1 cellular context compared by ENCODE assay signal in the genomic region with DNA sequence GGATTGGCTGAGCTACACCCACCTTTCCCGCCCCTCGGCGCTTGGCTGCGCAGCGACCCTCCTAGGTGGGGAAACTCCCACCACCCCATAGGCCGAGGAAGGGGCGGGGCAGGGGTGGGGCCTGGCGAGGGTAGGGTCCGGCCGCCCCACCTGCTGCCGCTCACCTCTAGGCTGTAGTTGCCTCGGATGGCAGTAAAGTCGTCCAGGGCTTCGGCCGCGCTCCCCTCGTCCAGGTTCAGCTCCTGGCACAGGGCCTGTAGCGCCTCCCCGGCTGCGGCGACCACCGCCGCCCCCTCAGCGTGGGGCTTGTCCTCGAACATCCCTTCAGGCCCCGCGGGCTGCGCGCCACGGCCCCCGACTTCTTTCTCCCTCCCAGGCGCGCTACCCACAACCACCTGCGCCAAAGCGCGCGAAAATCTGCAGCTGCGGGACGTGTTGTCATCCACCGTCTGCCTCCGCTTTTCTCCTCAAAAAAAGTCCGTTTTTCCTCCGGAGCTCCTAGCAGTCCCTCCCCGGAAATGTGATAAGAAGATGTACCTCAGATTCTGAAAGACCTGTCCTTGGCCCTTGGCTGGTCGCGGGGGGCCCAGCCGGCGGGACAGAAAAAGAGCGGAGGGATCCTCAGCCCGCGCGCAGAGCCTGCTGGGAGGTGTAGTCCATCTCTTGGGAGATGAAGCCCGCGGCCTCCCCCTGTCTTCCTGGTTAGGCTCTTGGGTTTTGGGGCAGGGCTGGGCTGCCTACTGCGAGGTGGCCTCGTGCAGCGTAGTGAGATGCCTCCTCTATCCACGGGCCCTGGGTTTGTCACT.
TF ChIP-seq lines count a peak whose summit lies in the region.

A gene with protein sequence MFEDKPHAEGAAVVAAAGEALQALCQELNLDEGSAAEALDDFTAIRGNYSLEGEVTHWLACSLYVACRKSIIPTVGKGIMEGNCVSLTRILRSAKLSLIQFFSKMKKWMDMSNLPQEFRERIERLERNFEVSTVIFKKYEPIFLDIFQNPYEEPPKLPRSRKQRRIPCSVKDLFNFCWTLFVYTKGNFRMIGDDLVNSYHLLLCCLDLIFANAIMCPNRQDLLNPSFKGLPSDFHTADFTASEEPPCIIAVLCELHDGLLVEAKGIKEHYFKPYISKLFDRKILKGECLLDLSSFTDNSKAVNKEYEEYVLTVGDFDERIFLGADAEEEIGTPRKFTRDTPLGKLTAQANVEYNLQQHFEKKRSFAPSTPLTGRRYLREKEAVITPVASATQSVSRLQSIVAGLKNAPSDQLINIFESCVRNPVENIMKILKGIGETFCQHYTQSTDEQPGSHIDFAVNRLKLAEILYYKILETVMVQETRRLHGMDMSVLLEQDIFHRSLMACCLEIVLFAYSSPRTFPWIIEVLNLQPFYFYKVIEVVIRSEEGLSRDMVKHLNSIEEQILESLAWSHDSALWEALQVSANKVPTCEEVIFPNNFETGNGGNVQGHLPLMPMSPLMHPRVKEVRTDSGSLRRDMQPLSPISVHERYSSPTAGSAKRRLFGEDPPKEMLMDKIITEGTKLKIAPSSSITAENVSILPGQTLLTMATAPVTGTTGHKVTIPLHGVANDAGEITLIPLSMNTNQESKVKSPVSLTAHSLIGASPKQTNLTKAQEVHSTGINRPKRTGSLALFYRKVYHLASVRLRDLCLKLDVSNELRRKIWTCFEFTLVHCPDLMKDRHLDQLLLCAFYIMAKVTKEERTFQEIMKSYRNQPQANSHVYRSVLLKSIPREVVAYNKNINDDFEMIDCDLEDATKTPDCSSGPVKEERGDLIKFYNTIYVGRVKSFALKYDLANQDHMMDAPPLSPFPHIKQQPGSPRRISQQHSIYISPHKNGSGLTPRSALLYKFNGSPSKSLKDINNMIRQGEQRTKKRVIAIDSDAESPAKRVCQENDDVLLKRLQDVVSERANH (minus strand): TSS at position 389 of the 806 bp plus-strand sequence. CDS start 69 bp downstream, at position 320.

TF ChIP-seq in H1, 55 proteins besides CTCF, POLR2A, EP300 and RAD21:
- TF ChIP-seq, protein P1, sequence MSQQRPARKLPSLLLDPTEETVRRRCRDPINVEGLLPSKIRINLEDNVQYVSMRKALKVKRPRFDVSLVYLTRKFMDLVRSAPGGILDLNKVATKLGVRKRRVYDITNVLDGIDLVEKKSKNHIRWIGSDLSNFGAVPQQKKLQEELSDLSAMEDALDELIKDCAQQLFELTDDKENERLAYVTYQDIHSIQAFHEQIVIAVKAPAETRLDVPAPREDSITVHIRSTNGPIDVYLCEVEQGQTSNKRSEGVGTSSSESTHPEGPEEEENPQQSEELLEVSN (IDR thresholded peaks at IDR 0.05), result peak; percentile 95
- TF ChIP-seq CREB1 (IDR thresholded peaks at IDR 0.05) (peak; percentile 80), KDM1A (IDR thresholded peaks at IDR 0.05; ENCODE audit: borderline replicate concordance, low read length) (no peak), TBP (IDR thresholded peaks at IDR 0.05; ENCODE audit: low read depth, low read length) (peak; percentile 88), TAF1 (IDR thresholded peaks at IDR 0.05; ENCODE audit: low read depth, low read length) (peak; percentile 96), SP4 (IDR thresholded peaks at IDR 0.05; ENCODE audit: low read length) (no peak), TAF7 (optimal IDR thresholded peaks at IDR 0.05; ENCODE audit: borderline replicate concordance, low read depth, low read length) (peak; percentile 83), TCF12 (IDR thresholded peaks at IDR 0.05; ENCODE audit: low read depth, low read length) (0 out of 2 replicates have a peak, but pooled peaks have one; percentile 25), SIX5 (IDR thresholded peaks at IDR 0.05; ENCODE audit: low read depth, low read length) (peak; percentile 70), SP1 (IDR thresholded peaks at IDR 0.05; ENCODE audit: low read depth, low read length) (peak; percentile 34; the same call in 1 of the 2 replicates), ZNF274 (IDR thresholded peaks at IDR 0.05; ENCODE audit: borderline replicate concordance, extremely low read depth, low read length) (no peak), KDM4A (IDR thresholded peaks at IDR 0.05; ENCODE audit: low read depth, low read length, severe bottlenecking) (peak; percentile 70), SIN3A (conservative IDR thresholded peaks at IDR 0.05 in 1 of 2, IDR thresholded peaks at IDR 0.05 in 1 of 2; ENCODE audit: low read depth in 1 of 2, low read length in 2 of 2) (peak in 1 of 2 experiments; percentile 89; a peak in 2 of 4 replicates), CHD2 (IDR thresholded peaks at IDR 0.05; ENCODE audit: low read length) (peak; percentile 94), RFX5 (IDR thresholded peaks at IDR 0.05; ENCODE audit: borderline replicate concordance, low read depth, low read length) (no peak), TEAD4 (IDR thresholded peaks at IDR 0.05; ENCODE audit: low read depth, low read length) (0 out of 2 replicates have a peak, but pooled peaks have one; percentile 4), BCL11A (IDR thresholded peaks at IDR 0.05; ENCODE audit: low read depth in 2 of 2, low read length in 2 of 2) (no peak), HDAC6 (IDR thresholded peaks at IDR 0.05; ENCODE audit: low read depth, low read length) (no peak), MAFK (IDR thresholded peaks at IDR 0.05; ENCODE audit: low read depth, low read length) (no peak), PHF8 (conservative IDR thresholded peaks at IDR 0.05; ENCODE audit: low read depth, low read length) (peak; percentile 99), HDAC2 (IDR thresholded peaks at IDR 0.05; ENCODE audit: borderline replicate concordance in 1 of 2, low read depth in 2 of 2, low read length in 2 of 2) (peak in 1 of 2 experiments; percentile 38; a peak in 1 of 4 replicates), POLR2AphosphoS5 (IDR thresholded peaks at IDR 0.05; ENCODE audit: low read depth, low read length) (peak; percentile 97), BACH1 (IDR thresholded peaks at IDR 0.05; ENCODE audit: low read length) (no peak)
- TF ChIP-seq, protein P2, sequence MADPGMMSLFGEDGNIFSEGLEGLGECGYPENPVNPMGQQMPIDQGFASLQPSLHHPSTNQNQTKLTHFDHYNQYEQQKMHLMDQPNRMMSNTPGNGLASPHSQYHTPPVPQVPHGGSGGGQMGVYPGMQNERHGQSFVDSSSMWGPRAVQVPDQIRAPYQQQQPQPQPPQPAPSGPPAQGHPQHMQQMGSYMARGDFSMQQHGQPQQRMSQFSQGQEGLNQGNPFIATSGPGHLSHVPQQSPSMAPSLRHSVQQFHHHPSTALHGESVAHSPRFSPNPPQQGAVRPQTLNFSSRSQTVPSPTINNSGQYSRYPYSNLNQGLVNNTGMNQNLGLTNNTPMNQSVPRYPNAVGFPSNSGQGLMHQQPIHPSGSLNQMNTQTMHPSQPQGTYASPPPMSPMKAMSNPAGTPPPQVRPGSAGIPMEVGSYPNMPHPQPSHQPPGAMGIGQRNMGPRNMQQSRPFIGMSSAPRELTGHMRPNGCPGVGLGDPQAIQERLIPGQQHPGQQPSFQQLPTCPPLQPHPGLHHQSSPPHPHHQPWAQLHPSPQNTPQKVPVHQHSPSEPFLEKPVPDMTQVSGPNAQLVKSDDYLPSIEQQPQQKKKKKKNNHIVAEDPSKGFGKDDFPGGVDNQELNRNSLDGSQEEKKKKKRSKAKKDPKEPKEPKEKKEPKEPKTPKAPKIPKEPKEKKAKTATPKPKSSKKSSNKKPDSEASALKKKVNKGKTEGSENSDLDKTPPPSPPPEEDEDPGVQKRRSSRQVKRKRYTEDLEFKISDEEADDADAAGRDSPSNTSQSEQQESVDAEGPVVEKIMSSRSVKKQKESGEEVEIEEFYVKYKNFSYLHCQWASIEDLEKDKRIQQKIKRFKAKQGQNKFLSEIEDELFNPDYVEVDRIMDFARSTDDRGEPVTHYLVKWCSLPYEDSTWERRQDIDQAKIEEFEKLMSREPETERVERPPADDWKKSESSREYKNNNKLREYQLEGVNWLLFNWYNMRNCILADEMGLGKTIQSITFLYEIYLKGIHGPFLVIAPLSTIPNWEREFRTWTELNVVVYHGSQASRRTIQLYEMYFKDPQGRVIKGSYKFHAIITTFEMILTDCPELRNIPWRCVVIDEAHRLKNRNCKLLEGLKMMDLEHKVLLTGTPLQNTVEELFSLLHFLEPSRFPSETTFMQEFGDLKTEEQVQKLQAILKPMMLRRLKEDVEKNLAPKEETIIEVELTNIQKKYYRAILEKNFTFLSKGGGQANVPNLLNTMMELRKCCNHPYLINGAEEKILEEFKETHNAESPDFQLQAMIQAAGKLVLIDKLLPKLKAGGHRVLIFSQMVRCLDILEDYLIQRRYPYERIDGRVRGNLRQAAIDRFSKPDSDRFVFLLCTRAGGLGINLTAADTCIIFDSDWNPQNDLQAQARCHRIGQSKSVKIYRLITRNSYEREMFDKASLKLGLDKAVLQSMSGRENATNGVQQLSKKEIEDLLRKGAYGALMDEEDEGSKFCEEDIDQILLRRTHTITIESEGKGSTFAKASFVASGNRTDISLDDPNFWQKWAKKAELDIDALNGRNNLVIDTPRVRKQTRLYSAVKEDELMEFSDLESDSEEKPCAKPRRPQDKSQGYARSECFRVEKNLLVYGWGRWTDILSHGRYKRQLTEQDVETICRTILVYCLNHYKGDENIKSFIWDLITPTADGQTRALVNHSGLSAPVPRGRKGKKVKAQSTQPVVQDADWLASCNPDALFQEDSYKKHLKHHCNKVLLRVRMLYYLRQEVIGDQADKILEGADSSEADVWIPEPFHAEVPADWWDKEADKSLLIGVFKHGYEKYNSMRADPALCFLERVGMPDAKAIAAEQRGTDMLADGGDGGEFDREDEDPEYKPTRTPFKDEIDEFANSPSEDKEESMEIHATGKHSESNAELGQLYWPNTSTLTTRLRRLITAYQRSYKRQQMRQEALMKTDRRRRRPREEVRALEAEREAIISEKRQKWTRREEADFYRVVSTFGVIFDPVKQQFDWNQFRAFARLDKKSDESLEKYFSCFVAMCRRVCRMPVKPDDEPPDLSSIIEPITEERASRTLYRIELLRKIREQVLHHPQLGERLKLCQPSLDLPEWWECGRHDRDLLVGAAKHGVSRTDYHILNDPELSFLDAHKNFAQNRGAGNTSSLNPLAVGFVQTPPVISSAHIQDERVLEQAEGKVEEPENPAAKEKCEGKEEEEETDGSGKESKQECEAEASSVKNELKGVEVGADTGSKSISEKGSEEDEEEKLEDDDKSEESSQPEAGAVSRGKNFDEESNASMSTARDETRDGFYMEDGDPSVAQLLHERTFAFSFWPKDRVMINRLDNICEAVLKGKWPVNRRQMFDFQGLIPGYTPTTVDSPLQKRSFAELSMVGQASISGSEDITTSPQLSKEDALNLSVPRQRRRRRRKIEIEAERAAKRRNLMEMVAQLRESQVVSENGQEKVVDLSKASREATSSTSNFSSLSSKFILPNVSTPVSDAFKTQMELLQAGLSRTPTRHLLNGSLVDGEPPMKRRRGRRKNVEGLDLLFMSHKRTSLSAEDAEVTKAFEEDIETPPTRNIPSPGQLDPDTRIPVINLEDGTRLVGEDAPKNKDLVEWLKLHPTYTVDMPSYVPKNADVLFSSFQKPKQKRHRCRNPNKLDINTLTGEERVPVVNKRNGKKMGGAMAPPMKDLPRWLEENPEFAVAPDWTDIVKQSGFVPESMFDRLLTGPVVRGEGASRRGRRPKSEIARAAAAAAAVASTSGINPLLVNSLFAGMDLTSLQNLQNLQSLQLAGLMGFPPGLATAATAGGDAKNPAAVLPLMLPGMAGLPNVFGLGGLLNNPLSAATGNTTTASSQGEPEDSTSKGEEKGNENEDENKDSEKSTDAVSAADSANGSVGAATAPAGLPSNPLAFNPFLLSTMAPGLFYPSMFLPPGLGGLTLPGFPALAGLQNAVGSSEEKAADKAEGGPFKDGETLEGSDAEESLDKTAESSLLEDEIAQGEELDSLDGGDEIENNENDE (IDR thresholded peaks at IDR 0.05; ENCODE audit: insufficient replicate concordance, low read length), result no peak
- TF ChIP-seq, protein P3, sequence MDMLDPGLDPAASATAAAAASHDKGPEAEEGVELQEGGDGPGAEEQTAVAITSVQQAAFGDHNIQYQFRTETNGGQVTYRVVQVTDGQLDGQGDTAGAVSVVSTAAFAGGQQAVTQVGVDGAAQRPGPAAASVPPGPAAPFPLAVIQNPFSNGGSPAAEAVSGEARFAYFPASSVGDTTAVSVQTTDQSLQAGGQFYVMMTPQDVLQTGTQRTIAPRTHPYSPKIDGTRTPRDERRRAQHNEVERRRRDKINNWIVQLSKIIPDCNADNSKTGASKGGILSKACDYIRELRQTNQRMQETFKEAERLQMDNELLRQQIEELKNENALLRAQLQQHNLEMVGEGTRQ (IDR thresholded peaks at IDR 0.05; ENCODE audit: low read length), result no peak
- TF ChIP-seq, protein P4, sequence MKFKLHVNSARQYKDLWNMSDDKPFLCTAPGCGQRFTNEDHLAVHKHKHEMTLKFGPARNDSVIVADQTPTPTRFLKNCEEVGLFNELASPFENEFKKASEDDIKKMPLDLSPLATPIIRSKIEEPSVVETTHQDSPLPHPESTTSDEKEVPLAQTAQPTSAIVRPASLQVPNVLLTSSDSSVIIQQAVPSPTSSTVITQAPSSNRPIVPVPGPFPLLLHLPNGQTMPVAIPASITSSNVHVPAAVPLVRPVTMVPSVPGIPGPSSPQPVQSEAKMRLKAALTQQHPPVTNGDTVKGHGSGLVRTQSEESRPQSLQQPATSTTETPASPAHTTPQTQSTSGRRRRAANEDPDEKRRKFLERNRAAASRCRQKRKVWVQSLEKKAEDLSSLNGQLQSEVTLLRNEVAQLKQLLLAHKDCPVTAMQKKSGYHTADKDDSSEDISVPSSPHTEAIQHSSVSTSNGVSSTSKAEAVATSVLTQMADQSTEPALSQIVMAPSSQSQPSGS (IDR thresholded peaks at IDR 0.05; ENCODE audit: low read length), result peak; percentile 81
- TF ChIP-seq, protein P5, sequence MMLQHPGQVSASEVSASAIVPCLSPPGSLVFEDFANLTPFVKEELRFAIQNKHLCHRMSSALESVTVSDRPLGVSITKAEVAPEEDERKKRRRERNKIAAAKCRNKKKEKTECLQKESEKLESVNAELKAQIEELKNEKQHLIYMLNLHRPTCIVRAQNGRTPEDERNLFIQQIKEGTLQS (IDR thresholded peaks at IDR 0.05; ENCODE audit: insufficient read depth, low read depth, low read length), result peak; percentile 3; the same call in 1 of the 2 replicates
